Comparison of ENCODE assay signal across 1 cellular context in the genomic region with DNA sequence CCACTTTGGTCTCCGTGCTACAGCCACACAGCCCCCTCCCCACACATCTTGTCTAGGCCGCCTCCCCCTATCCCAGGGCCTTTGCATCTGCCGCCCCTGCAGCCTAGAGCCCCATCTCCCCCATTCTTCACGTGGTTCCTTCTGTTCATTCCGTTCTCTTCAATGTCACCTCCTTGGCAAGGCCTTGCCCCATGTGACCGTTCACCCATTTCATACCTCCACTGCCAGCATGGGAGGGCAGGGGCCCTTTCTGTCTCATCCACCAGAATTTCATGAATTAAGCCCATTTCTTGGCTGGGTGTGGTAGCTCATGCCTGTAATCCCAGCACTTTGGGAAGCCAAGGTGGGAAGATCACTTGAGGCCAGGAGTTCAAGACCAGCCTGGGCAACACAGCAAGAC.
TF ChIP-seq lines count a peak whose summit lies in the region.

No MANE protein-coding gene starts in this region.

TF ChIP-seq in K562, 482 proteins besides CTCF, POLR2A, EP300 and RAD21:
- TF ChIP-seq ZNF589 (CRISPR knock-in tag; IDR thresholded peaks at IDR 0.05; ENCODE audit: low read depth) (no peak), ZNF121 (CRISPR knock-in tag; conservative IDR thresholded peaks at IDR 0.05) (peak; percentile 61), PHF20 (IDR thresholded peaks at IDR 0.05; ENCODE audit: partially characterized antibody) (no peak)
- TF ChIP-seq, protein P1, sequence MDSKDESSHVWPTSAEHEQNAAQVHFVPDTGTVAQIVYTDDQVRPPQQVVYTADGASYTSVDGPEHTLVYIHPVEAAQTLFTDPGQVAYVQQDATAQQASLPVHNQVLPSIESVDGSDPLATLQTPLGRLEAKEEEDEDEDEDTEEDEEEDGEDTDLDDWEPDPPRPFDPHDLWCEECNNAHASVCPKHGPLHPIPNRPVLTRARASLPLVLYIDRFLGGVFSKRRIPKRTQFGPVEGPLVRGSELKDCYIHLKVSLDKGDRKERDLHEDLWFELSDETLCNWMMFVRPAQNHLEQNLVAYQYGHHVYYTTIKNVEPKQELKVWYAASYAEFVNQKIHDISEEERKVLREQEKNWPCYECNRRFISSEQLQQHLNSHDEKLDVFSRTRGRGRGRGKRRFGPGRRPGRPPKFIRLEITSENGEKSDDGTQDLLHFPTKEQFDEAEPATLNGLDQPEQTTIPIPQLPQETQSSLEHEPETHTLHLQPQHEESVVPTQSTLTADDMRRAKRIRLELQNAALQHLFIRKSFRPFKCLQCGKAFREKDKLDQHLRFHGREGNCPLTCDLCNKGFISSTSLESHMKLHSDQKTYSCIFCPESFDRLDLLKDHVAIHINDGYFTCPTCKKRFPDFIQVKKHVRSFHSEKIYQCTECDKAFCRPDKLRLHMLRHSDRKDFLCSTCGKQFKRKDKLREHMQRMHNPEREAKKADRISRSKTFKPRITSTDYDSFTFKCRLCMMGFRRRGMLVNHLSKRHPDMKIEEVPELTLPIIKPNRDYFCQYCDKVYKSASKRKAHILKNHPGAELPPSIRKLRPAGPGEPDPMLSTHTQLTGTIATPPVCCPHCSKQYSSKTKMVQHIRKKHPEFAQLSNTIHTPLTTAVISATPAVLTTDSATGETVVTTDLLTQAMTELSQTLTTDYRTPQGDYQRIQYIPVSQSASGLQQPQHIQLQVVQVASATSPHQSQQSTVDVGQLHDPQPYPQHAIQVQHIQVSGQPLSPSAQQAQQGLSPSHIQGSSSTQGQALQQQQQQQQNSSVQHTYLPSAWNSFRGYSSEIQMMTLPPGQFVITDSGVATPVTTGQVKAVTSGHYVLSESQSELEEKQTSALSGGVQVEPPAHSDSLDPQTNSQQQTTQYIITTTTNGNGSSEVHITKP (IDR thresholded peaks at IDR 0.05; ENCODE audit: partially characterized antibody), result peak; percentile 11
